ENCODE assay signal across 8 cellular contexts in the genomic region with DNA sequence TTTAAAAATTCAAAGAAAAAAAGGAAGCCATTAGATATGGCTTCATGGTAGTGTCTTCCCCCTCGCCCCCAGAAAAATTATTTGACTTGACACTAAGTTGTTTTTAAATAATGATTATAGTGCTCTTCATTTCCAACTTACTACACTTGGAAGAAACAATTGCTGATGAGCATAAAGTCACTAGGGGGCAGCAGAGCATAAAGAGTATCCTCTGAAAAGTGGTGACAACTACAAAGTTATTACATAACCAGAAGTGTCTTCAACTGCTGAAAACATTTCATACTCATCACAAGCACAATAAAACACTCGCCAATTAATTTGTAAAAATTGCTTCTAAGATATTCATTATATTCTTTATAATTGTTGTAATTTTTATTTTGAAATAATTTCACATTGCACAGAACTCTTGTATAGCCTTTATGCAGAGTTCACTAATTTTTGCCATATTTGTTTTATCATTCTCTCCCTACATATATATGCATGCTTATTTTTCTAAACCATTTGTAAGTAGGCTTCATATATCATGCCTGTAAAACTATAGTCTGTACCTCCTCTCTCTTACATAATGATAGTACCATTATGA. TPM values are rescaled to one million over a fixed set of nuclear protein-coding genes. Genes with fewer than 3 reads are reported as not detected.
DNase-seq lines count a peak whose midpoint lies in the region; ATAC-seq and TF ChIP-seq lines count a peak whose summit lies in the region.

No MANE protein-coding gene starts in this region.

- H3K9me3 Mint-ChIP-seq in MCF 10A (ENCODE audit: unreplicated experiment) = no peaks in the 10 kb centered on the region

- H3K36me3 Mint-ChIP-seq in MCF 10A (ENCODE audit: insufficient read depth, unreplicated experiment) = no peaks in the 10 kb centered on the region

- intact Hi-C loops in MCF 10A (cut with micrococcal nuclease) = loop anchor here (1.0 to 10.0 kb wide), 3 partner anchors 88 to 404 kb away; a partner anchor contains a TSS

- ATAC-seq in GM21619 (IDR thresholded peaks at IDR 0.05; ENCODE audit: unreplicated experiment) (peak; percentile 60), HG02938 (IDR thresholded peaks at IDR 0.05; ENCODE audit: unreplicated experiment) (no peak)

- no peaks in the 10 kb centered on the region for H3K4me1 Mint-ChIP-seq in MCF 10A (ENCODE audit: insufficient read depth, unreplicated experiment)

- H3K4me3 Mint-ChIP-seq in MCF 10A (ENCODE audit: unreplicated experiment) = no peak overlapping the region

- DNase-seq in D341Med (ENCODE audit: low spot score) (peak; percentile 45), NCI-H1417 (lab: John Stamatoyannopoulos, UW) (peak; percentile 58 to 91 (median 59)), SW480 (ENCODE audit: low spot score) (peak; percentile 75), MCF 10A (ENCODE audit: unreplicated experiment) (peak; percentile 83), iris pigment epithelial cell (ENCODE audit: low read depth) (peak; percentile 71)
- peak; percentile 22 to 43 (median 36) for DNase-seq in stimulated activated CD4-positive, alpha-beta T cell treated with anti-CD3 and anti-CD28 coated beads, Interleukin-1b, Interleukin-23, amount 100 ng/mL, for 24 hours (ENCODE audit: low read depth in 4 of 4, low spot score in 1 of 4)

- H3K27me3 Mint-ChIP-seq in MCF 10A (ENCODE audit: insufficient read depth, unreplicated experiment) = no peaks in the 10 kb centered on the region

- POLR2A ChIA-PET in MCF 10A (lab: Yijun Ruan, JAX) = interaction anchor here (1.7 kb wide), 1 partner anchor 88 kb away, joined by 5 read pairs; no protein-coding TSS in a partner anchor

- peak; percentile 73 for TF ChIP-seq CTCF in MCF 10A (IDR thresholded peaks at IDR 0.05; ENCODE audit: unreplicated experiment)

- CTCF ChIA-PET in MCF 10A (lab: Yijun Ruan, JAX) = interaction anchor here (0.8 to 2.6 kb wide), 5 partner anchors 21 to 116 kb away, joined by 3 to 60 read pairs (median 5); a partner anchor contains a TSS

- no TSS peak for BruUV-seq in MCF 10A (replicated peaks; lab: Mats Ljungman, UMichigan)

- H3K27ac Mint-ChIP-seq in MCF 10A (ENCODE audit: low read depth, unreplicated experiment) = no peak overlapping the region

RNA-seq across cellular contexts. Expression of a gene that starts 54.9 kb away (rescaled TPM):
- 24.7 and 34.7 TPM in 2 replicates for total RNA-seq in MCF 10A (2022)
